1 cellular context compared by ENCODE assay signal in the genomic region with DNA sequence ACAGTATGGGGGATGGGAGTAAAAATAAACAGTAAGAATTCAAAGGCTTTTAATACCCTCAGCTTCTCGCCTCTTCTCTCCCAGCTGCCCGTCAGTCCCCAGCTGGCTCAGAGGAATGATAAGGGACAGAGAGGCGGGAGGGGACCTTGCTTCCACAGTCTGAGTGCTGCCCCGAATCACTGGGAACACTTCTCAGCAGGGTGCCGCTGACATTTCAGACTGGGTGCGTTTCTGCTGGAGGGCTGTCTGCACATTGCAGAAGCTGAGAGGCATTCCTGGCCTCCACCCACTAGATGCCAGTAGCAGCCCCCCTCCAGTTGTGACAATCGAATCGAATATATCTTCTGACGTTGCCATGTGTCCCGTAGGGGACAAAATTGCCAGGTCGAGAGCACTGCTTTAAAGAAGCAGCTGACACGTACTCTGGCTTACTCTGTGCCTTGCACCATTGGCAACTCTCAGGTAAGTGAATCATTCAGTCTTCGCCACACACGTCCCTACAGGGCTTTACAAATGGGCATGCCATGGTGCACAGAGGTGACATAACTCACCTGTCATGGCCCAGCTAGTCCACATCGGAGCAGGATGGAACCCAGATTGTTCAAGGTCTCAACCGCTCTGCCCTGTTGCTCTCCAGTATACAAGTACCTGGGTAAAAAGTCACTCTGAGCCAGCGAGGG.
TF ChIP-seq lines count a peak whose summit lies in the region.

No MANE protein-coding gene starts in this region.

TF ChIP-seq in K562, 482 proteins besides CTCF, POLR2A, EP300 and RAD21:
- TF ChIP-seq, protein P1, sequence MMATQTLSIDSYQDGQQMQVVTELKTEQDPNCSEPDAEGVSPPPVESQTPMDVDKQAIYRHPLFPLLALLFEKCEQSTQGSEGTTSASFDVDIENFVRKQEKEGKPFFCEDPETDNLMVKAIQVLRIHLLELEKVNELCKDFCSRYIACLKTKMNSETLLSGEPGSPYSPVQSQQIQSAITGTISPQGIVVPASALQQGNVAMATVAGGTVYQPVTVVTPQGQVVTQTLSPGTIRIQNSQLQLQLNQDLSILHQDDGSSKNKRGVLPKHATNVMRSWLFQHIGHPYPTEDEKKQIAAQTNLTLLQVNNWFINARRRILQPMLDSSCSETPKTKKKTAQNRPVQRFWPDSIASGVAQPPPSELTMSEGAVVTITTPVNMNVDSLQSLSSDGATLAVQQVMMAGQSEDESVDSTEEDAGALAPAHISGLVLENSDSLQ (IDR thresholded peaks at IDR 0.05): 0 out of 2 replicates have a peak, but pooled peaks have one; percentile 14
- TF ChIP-seq, protein P2, sequence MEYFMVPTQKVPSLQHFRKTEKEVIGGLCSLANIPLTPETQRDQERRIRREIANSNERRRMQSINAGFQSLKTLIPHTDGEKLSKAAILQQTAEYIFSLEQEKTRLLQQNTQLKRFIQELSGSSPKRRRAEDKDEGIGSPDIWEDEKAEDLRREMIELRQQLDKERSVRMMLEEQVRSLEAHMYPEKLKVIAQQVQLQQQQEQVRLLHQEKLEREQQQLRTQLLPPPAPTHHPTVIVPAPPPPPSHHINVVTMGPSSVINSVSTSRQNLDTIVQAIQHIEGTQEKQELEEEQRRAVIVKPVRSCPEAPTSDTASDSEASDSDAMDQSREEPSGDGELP (CRISPR knock-in tag; IDR thresholded peaks at IDR 0.05; ENCODE audit: borderline replicate concordance): peak; percentile 67; the same call in 1 of the 2 replicates
- TF ChIP-seq DACH1 (IDR thresholded peaks at IDR 0.05; ENCODE audit: partially characterized antibody): peak; percentile 25
- no peak for TF ChIP-seq TCF7 (IDR thresholded peaks at IDR 0.05; ENCODE audit: borderline replicate concordance)
- no peak for TF ChIP-seq KLF16 (IDR thresholded peaks at IDR 0.05)
